22 cellular contexts compared by ENCODE assay signal in genomic region chrX:37378830-37379229, GRCh38. TPM values are rescaled to one million over a fixed set of nuclear protein-coding genes. Genes with fewer than 3 reads are reported as not detected.
DNase-seq lines count a peak whose midpoint lies in the region; FAIRE-seq and TF ChIP-seq lines count a peak whose summit lies in the region.
"Had no signal": no experiment of that assay in that cellular context is flagged by ENCODE, and none has a peak within 500 bp of the region (broad histone marks: within the 10 kb centered on the region; RNA-seq: fewer than 3 reads in every experiment).

No MANE protein-coding gene starts in this region.

- dilution Hi-C loops in endothelial cell of umbilical vein (cut with MboI; ENCODE audit: extremely low pct_ligation_motif_present, low sequenced_read_pairs), result no loop called here

- TF ChIP-seq CTCF in left ventricle myocardium inferior (IDR thresholded peaks at IDR 0.05; ENCODE audit: borderline replicate concordance), result no peak
- TF ChIP-seq CTCF in right atrium auricular region (IDR thresholded peaks at IDR 0.05), result no peak
- TF ChIP-seq CTCF in endothelial cell of umbilical vein (IDR thresholded peaks at IDR 0.05; ENCODE audit: extremely low read depth in 1 of 2, insufficient read depth in 1 of 2, low read depth in 1 of 2, low read length in 2 of 2), result no peak
- no peak for TF ChIP-seq CTCF in nephron (IDR thresholded peaks at IDR 0.05; ENCODE audit: unreplicated experiment in 3 of 3)
- no peak for TF ChIP-seq CTCF in RWPE1 (conservative IDR thresholded peaks at IDR 0.05; ENCODE audit: low read depth)

- no peaks in the 10 kb centered on the region for H3K36me3 Mint-ChIP-seq in nephron (ENCODE audit: low read depth)

- peaks cover 11% of the 10 kb centered on the region for H3K4me1 Mint-ChIP-seq in nephron

- H3K9me3 ChIP-seq in left ventricle myocardium inferior (replicated peaks) (no peaks in the 10 kb centered on the region), right atrium auricular region (no peaks in the 10 kb centered on the region), endothelial cell of umbilical vein (replicated peaks; ENCODE audit: control insufficient read depth, insufficient read depth, low read length) (no peaks in the 10 kb centered on the region)
- H3K9me3 ChIP-seq: Caco-2, SJCRH30 had no signal

- POLR2A ChIA-PET in endothelial cell of umbilical vein (lab: Charles Lee), result no interaction called here
- POLR2A ChIA-PET in RWPE1 (lab: Yijun Ruan, JAX; ENCODE audit: low non-redundant PET), result no interaction called here

- intact Hi-C loops in left ventricle myocardium inferior (cut with micrococcal nuclease) (no loop called here), endothelial cell of umbilical vein (cut with micrococcal nuclease) (no loop called here)

- CTCF ChIA-PET in endothelial cell of umbilical vein (lab: Charles Lee), result no interaction called here
- CTCF ChIA-PET in RWPE1 (lab: Yijun Ruan, JAX), result no interaction called here

- H3K27ac Mint-ChIP-seq in nephron, result peak overlapping the region in 2 of 3 experiments; percentile 15 to 59
- H3K27ac Mint-ChIP-seq: CD4-positive, alpha-beta T cell had no signal

- peaks cover 11% of the 10 kb centered on the region for H3K9me3 Mint-ChIP-seq in nephron

- no peaks in the 10 kb centered on the region for H3K9me1 ChIP-seq in endothelial cell of umbilical vein (replicated peaks; ENCODE audit: control insufficient read depth, extremely low read depth, insufficient read depth, low read length)

- BruUV-seq in endothelial cell of umbilical vein (replicated peaks; lab: Mats Ljungman, UMichigan), result no TSS peak

- H3K27me3 ChIP-seq in left ventricle myocardium inferior (ENCODE audit: low read depth), result no peaks in the 10 kb centered on the region
- H3K27me3 ChIP-seq in right atrium auricular region, result no peaks in the 10 kb centered on the region
- no peaks in the 10 kb centered on the region for H3K27me3 ChIP-seq in endothelial cell of umbilical vein (ENCODE audit: control insufficient read depth in 2 of 2, insufficient read depth in 2 of 2, low read length in 2 of 2)
- H3K27me3 ChIP-seq: SJCRH30 had no signal

- no peak overlapping the region for H3K4me3 Mint-ChIP-seq in nephron
- H3K4me3 Mint-ChIP-seq: CD4-positive, alpha-beta T cell had no signal

- H3K79me2 ChIP-seq in endothelial cell of umbilical vein (ENCODE audit: control insufficient read depth, insufficient read depth, low read length), result peaks cover 29% of the 10 kb centered on the region

- TF ChIP-seq POLR2A in endothelial cell of umbilical vein (IDR thresholded peaks at IDR 0.05; ENCODE audit: low read depth, low read length), result no peak

- H4K20me1 ChIP-seq in endothelial cell of umbilical vein (replicated peaks; ENCODE audit: control insufficient read depth, extremely low read depth, insufficient read depth, low read length), result no peaks in the 10 kb centered on the region

- FAIRE-seq in endothelial cell of umbilical vein (lab: Jason Lieb, UNC), result no peak
- FAIRE-seq: A204.1, GM12878 had no signal

- H3K4me3 ChIP-seq in left ventricle myocardium inferior, result no peak overlapping the region
- H3K4me3 ChIP-seq in right atrium auricular region, result no peak overlapping the region
- H3K4me3 ChIP-seq in endothelial cell of umbilical vein (replicated peaks in 1 of 3; ENCODE audit: insufficient read depth in 1 of 3, low read depth in 1 of 3, low read length in 3 of 3), result no peak overlapping the region
- H3K4me3 ChIP-seq: GM12878, SJCRH30 had no signal

- H3K4me2 ChIP-seq in endothelial cell of umbilical vein (ENCODE audit: insufficient read depth, low read length), result peak overlapping the region; percentile 55

- no peak overlapping the region for H3K9ac ChIP-seq in endothelial cell of umbilical vein (replicated peaks; ENCODE audit: extremely low read depth, insufficient read depth, low read length)

- H3K27me3 Mint-ChIP-seq in nephron (ENCODE audit: low read depth), result no peaks in the 10 kb centered on the region

- H3K36me3 ChIP-seq in left ventricle myocardium inferior (no peaks in the 10 kb centered on the region), right atrium auricular region (no peaks in the 10 kb centered on the region), endothelial cell of umbilical vein (ENCODE audit: control insufficient read depth in 2 of 2, extremely low read depth in 1 of 2, insufficient read depth in 2 of 2, low read length in 2 of 2) (no peaks in the 10 kb centered on the region)
- H3K36me3 ChIP-seq: SJCRH30 had no signal

- H3K27ac ChIP-seq in left ventricle myocardium inferior (replicated peaks), result peak overlapping the region; percentile 66
- H3K27ac ChIP-seq in right atrium auricular region, result no peak overlapping the region
- H3K27ac ChIP-seq in endothelial cell of umbilical vein (ENCODE audit: insufficient read depth, low read depth, low read length), result peak overlapping the region; percentile 48
- H3K27ac ChIP-seq in caudate nucleus (ENCODE audit: low read depth, low read length), result no peak overlapping the region
- H3K27ac ChIP-seq in RWPE1, result no peak overlapping the region
- H3K27ac ChIP-seq: SJCRH30 had no signal

- H2AFZ ChIP-seq in endothelial cell of umbilical vein (ENCODE audit: low read depth, low read length), result no peak overlapping the region

- H3K4me1 ChIP-seq in left ventricle myocardium inferior (peaks cover 76% of the 10 kb centered on the region), right atrium auricular region (peaks cover 0 to 8% of the 10 kb centered on the region in 2 donors), endothelial cell of umbilical vein (ENCODE audit: control insufficient read depth, extremely low read depth, insufficient read depth, low read length) (peaks cover 40% of the 10 kb centered on the region)
- H3K4me1 ChIP-seq: Caco-2, SJCRH30 had no signal

- DNase-seq in left ventricle myocardium inferior, result no peak
- no peak for DNase-seq in right atrium auricular region (ENCODE audit: low spot score)
- DNase-seq in endothelial cell of umbilical vein (ENCODE audit: low read depth, low spot score), result no peak
- DNase-seq in caudate nucleus (lab: John Stamatoyannopoulos, UW), result no peak
- no peak for DNase-seq in hippocampal formation (lab: John Stamatoyannopoulos, UW)
- no peak for DNase-seq in GM03348 (ENCODE audit: low spot score)
- no peak for DNase-seq in RWPE1 (ENCODE audit: low spot score)
- DNase-seq: Caco-2; CD4-positive, alpha-beta T cell; GF-D8; GOT3; KG1; NCI-H1105 treated with DMSO at 0.1 percent for 48 hours; NCI-H1694; NCI-H2081 treated with DMSO at 0.1 percent for 48 hours; NCI-H2227 treated with DMSO at 0.1 percent for 48 hours; NCI-H510A treated with DMSO at 0.1 percent for 48 hours; NCI-H82; SJCRH30 had no signal

TF ChIP-seq in endothelial cell of umbilical vein, 7 proteins besides CTCF, POLR2A, EP300 and RAD21:
- no peak for TF ChIP-seq EZH2 (IDR thresholded peaks at IDR 0.05; ENCODE audit: borderline replicate concordance, low read depth, low read length, severe bottlenecking)
- TF ChIP-seq JUN (IDR thresholded peaks at IDR 0.05; ENCODE audit: borderline replicate concordance, insufficient read depth, insufficient read length, low read depth), result no peak
- TF ChIP-seq POLR2AphosphoS5 (IDR thresholded peaks at IDR 0.05; ENCODE audit: insufficient read depth, low read depth, low read length), result no peak
- no peak for TF ChIP-seq MYC (IDR thresholded peaks at IDR 0.05; ENCODE audit: low read depth, low read length)
- no peak for TF ChIP-seq FOS (IDR thresholded peaks at IDR 0.05; ENCODE audit: borderline replicate concordance, insufficient read depth, low read length)
- no peak for TF ChIP-seq MAX (IDR thresholded peaks at IDR 0.05; ENCODE audit: insufficient read depth, insufficient read length)
- no peak for TF ChIP-seq GATA2 (IDR thresholded peaks at IDR 0.05; ENCODE audit: insufficient read depth, insufficient read length, low read depth, low read length)

RNA-seq across cellular contexts. Expression of gene PRRG1, which starts 29.7 kb away (rescaled TPM):
- total RNA-seq in left ventricle myocardium inferior, result 12.9 TPM
- total RNA-seq in right atrium auricular region, result 10 to 100 TPM; 15.0 to 17.4 TPM
- 28.3 and 37.6 TPM in 2 replicates for total RNA-seq in endothelial cell of umbilical vein
- 46.3 TPM in 2 replicates for polyA plus RNA-seq in endothelial cell of umbilical vein
- polyA plus RNA-seq in endothelial cell of umbilical vein (2011; cell fraction: cytosol; rRNA removed), result 22.4 and 22.5 TPM in 2 replicates
- 29.3 and 33.3 TPM in 2 replicates for polyA plus RNA-seq in endothelial cell of umbilical vein (2011; cell fraction: nucleus; rRNA removed)
- polyA plus RNA-seq in endothelial cell of umbilical vein (2012), result 28.8 and 39.5 TPM in 2 replicates
- polyA minus RNA-seq in endothelial cell of umbilical vein, result 91.0 and 105 TPM in 2 replicates
- polyA minus RNA-seq in endothelial cell of umbilical vein (2011; cell fraction: cytosol; rRNA and poly(A)+ RNA removed), result 10.9 TPM
- polyA minus RNA-seq in endothelial cell of umbilical vein (2011; cell fraction: nucleus; rRNA and poly(A)+ RNA removed), result 57.9 and 77.3 TPM in 2 replicates
- total RNA-seq: CD4-positive, alpha-beta T cell; GM12878 had no signal
- polyA plus RNA-seq: GM12878 had no signal

Comparison
In these comparisons a context has a peak if more than half of its experiments do, and no peak if none do; other contexts are left out.
1. H3K27ac ChIP-seq: peak in left ventricle myocardium inferior (single experiment) and endothelial cell of umbilical vein (single experiment); none in right atrium auricular region (0 of 2), caudate nucleus (single experiment) and RWPE1 (single experiment).